In the genomic region with DNA sequence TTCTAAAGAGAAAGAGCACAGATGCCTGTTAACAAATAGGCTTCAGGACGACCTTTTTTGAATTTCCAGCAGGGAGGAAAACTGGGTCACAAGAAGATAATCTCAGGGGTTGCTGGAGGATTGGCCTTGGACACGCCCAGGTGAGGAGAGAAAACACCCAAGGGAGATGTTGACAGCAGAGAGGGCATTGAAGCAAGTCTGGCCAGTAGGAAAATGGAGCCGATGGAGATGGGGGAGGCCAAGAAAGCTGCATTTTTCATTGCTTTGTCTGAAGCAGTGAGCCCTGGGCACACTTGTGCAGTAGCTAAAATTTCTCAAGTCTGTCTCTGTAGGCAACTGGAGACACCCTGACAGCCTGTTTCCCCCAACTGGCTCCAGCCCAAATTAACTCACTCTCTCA, we compare ENCODE assay signal across 19 cellular contexts.
A peak's percentile ranks its signal among the peaks of the same experiment; 100 is the strongest.
DNase-seq lines count a peak whose midpoint lies in the region; ATAC-seq, FAIRE-seq and TF ChIP-seq lines count a peak whose summit lies in the region.
"Had no signal": no experiment of that assay in that cellular context is flagged by ENCODE, and none has a peak within 500 bp of the region (broad histone marks: within the 10 kb centered on the region; RNA-seq: fewer than 3 reads in every experiment).

No MANE protein-coding gene starts in this region.

- H3K79me1 ChIP-seq in mesendoderm (ENCODE audit: low read length) = no peaks in the 10 kb centered on the region

- H3K4me2 ChIP-seq in HepG2 (ENCODE audit: low read depth, low read length) (no peak overlapping the region), mesendoderm (ENCODE audit: low read length) (no peak overlapping the region)

- no peak overlapping the region for H3K23ac ChIP-seq in mesendoderm (ENCODE audit: low read length)

- no peak overlapping the region for H2BK15ac ChIP-seq in mesendoderm (replicated peaks; ENCODE audit: low read depth)

- no peak for TF ChIP-seq RAD21 in HepG2 (CRISPR knock-in tag; IDR thresholded peaks at IDR 0.05)

- no peak for FAIRE-seq in HepG2 (lab: Jason Lieb, UNC)
- FAIRE-seq: frontal cortex had no signal

- TF ChIP-seq EP300 in HepG2 (IDR thresholded peaks at IDR 0.05; ENCODE audit: low read depth in 2 of 2, low read length in 2 of 2) = no peak
- TF ChIP-seq EP300 in HepG2 (CRISPR knock-in tag; IDR thresholded peaks at IDR 0.05; ENCODE audit: borderline replicate concordance) = no peak

- H2AK5ac ChIP-seq in mesendoderm (ENCODE audit: low read length) = no peak overlapping the region

- H3K18ac ChIP-seq in mesendoderm (ENCODE audit: low read length) = peak overlapping the region; percentile 71

- H3K9me3 ChIP-seq in HepG2 (ENCODE audit: low read length) (no peaks in the 10 kb centered on the region), right lobe of liver (no peaks in the 10 kb centered on the region)
- H3K9me3 ChIP-seq: colonic mucosa had no signal

- H4K5ac ChIP-seq in mesendoderm (ENCODE audit: low read length) = no peak overlapping the region

- H3K27ac ChIP-seq in HepG2 (ENCODE audit: extremely low read length, insufficient read depth, low read length) (peak overlapping the region; percentile 39), right lobe of liver (no peak overlapping the region), mesendoderm (ENCODE audit: low read depth, low read length) (no peak overlapping the region)
- H3K27ac ChIP-seq: colonic mucosa had no signal

- no peak overlapping the region for H4K8ac ChIP-seq in mesendoderm (ENCODE audit: low read depth, low read length)

- H2BK120ac ChIP-seq in mesendoderm (ENCODE audit: low read depth, low read length) = no peak overlapping the region

- POLR2A ChIA-PET in HepG2 (lab: Yijun Ruan, JAX) = interaction anchor here (1.1 to 4.3 kb wide), 6 partner anchors 9 to 50 kb away, joined by 4 to 94 read pairs (median 4); no protein-coding TSS in a partner anchor

- DNase-seq in HepG2 (ENCODE audit: low spot score) (no peak), right lobe of liver (no peak), mesendoderm (no peak), type B pancreatic cell (ENCODE audit: extremely low spot score, unreplicated experiment) (no peak), NCI-H510A (lab: John Stamatoyannopoulos, UW) (no peak), inferior parietal cortex (ENCODE audit: extremely low spot score) (no peak)
- DNase-seq: activated CD8-positive, alpha-beta T cell treated with anti-CD3 and anti-CD28 coated beads for 36 hours; activated T-cell treated with anti-CD3 and anti-CD28 coated beads, Interleukin-2, amount 50 U/mL, for 48 hours; CD8-positive, alpha-beta T cell; colonic mucosa; EL; NCI-H1930; NCI-H446; SHP77 had no signal

- CTCF ChIA-PET in HepG2 (lab: Yijun Ruan, JAX; ENCODE audit: low intra/inter-chr PET ratio, low total read pairs) = no interaction called here

- no peak for TF ChIP-seq POLR2A in HepG2 (IDR thresholded peaks at IDR 0.05; ENCODE audit: insufficient read depth in 1 of 2, low read depth in 2 of 2, low read length in 2 of 2)
- no peak for TF ChIP-seq POLR2A in right lobe of liver (IDR thresholded peaks at IDR 0.05)

- peaks cover 78% of the 10 kb centered on the region for H3K4me1 ChIP-seq in HepG2 (ENCODE audit: insufficient read depth, low read length)
- H3K4me1 ChIP-seq in right lobe of liver = no peaks in the 10 kb centered on the region
- H3K4me1 ChIP-seq in mesendoderm (ENCODE audit: control insufficient read depth, low read depth, low read length) = peaks cover 9% of the 10 kb centered on the region
- H3K4me1 ChIP-seq: colonic mucosa had no signal

- no peaks in the 10 kb centered on the region for H4K20me1 ChIP-seq in HepG2 (ENCODE audit: insufficient read depth, low read length)

- TF ChIP-seq CTCF in HepG2 (CRISPR knock-in tag; IDR thresholded peaks at IDR 0.05) = no peak
- TF ChIP-seq CTCF in right lobe of liver (IDR thresholded peaks at IDR 0.05) = no peak
- TF ChIP-seq CTCF in type B pancreatic cell (conservative IDR thresholded peaks at IDR 0.05) = no peak

- WGBS in HepG2 (ENCODE audit: low lambda C conversion rate) = 85% methylated on average over 3 of the region's 3 CpGs
- WGBS in right lobe of liver (ENCODE audit: insufficient coverage, low coverage, low lambda C conversion rate, missing lambda C conversion rate) = 79% methylated on average over 2 of the region's 3 CpGs
- WGBS in mesendoderm (ENCODE audit: extremely low coverage, insufficient coverage, low lambda C conversion rate) = no CpG with 5 or more reads among the region's 3 CpGs

- ATAC-seq in HepG2 (no peak), right lobe of liver (no peak), SK-N-SH treated with all-trans-retinoic acid at 6 μM for 48 hours (peak; percentile 30; the same call in 2 of the 3 replicates), HG02885 (IDR thresholded peaks at IDR 0.05; ENCODE audit: poor library complexity, unreplicated experiment) (no peak)
- ATAC-seq: activated CD8-positive, alpha-beta T cell treated with anti-CD3 and anti-CD28 coated beads for 36 hours; CD8-positive, alpha-beta T cell had no signal

- no TSS peak for BruUV-seq in HepG2 (replicated peaks; lab: Mats Ljungman, UMichigan)

- no peak overlapping the region for H2AFZ ChIP-seq in HepG2 (ENCODE audit: low read length)

- H3K4me3 Mint-ChIP-seq in type B pancreatic cell = peak overlapping the region; percentile 5
- H3K4me3 Mint-ChIP-seq: activated CD8-positive, alpha-beta T cell treated with anti-CD3 and anti-CD28 coated beads for 36 hours; activated naive CD4-positive, alpha-beta T cell treated with anti-CD3 and anti-CD28 coated beads, Interleukin-2, amount 50 U/mL, for 24 hours; CD8-positive, alpha-beta T cell; neural crest cell had no signal

- H3K4me3 ChIP-seq in HepG2 (replicated peaks in 1 of 3; ENCODE audit: insufficient read depth in 1 of 3, low read depth in 2 of 3, low read length in 3 of 3) = no peak overlapping the region
- H3K4me3 ChIP-seq in right lobe of liver = no peak overlapping the region
- no peak overlapping the region for H3K4me3 ChIP-seq in mesendoderm (ENCODE audit: low read length)
- H3K4me3 ChIP-seq: colonic mucosa had no signal

- H3K27me3 ChIP-seq in HepG2 (ENCODE audit: control insufficient read depth in 1 of 2, insufficient read depth in 2 of 2, low read length in 2 of 2) (no peaks in the 10 kb centered on the region), right lobe of liver (no peaks in the 10 kb centered on the region), mesendoderm (ENCODE audit: insufficient read depth, low read length, poor library complexity) (no peaks in the 10 kb centered on the region)
- H3K27me3 ChIP-seq: colonic mucosa had no signal

- H3K9me3 Mint-ChIP-seq in type B pancreatic cell = no peaks in the 10 kb centered on the region
- H3K9me3 Mint-ChIP-seq: activated CD8-positive, alpha-beta T cell treated with anti-CD3 and anti-CD28 coated beads for 36 hours; activated naive CD4-positive, alpha-beta T cell treated with anti-CD3 and anti-CD28 coated beads, Interleukin-2, amount 50 U/mL, for 24 hours; CD8-positive, alpha-beta T cell; neural crest cell had no signal

- H3K36me3 Mint-ChIP-seq in type B pancreatic cell = no peaks in the 10 kb centered on the region
- H3K36me3 Mint-ChIP-seq: activated naive CD4-positive, alpha-beta T cell treated with anti-CD3 and anti-CD28 coated beads, Interleukin-2, amount 50 U/mL, for 24 hours; CD8-positive, alpha-beta T cell had no signal

- H3K9ac ChIP-seq in HepG2 (ENCODE audit: insufficient read depth, low read depth, low read length) = no peak overlapping the region
- H3K9ac ChIP-seq in mesendoderm (ENCODE audit: low read length) = no peak overlapping the region

- H3K79me2 ChIP-seq in HepG2 (ENCODE audit: insufficient read depth, low read length) (no peaks in the 10 kb centered on the region), mesendoderm (ENCODE audit: control insufficient read depth, insufficient read depth, low read length) (no peaks in the 10 kb centered on the region)

- peaks cover 32% of the 10 kb centered on the region for H3K4me1 Mint-ChIP-seq in type B pancreatic cell (ENCODE audit: unreplicated experiment)

- H3K27me3 Mint-ChIP-seq in type B pancreatic cell = no peaks in the 10 kb centered on the region
- H3K27me3 Mint-ChIP-seq: activated CD8-positive, alpha-beta T cell treated with anti-CD3 and anti-CD28 coated beads for 36 hours; activated naive CD4-positive, alpha-beta T cell treated with anti-CD3 and anti-CD28 coated beads, Interleukin-2, amount 50 U/mL, for 24 hours had no signal

- no peak overlapping the region for H2BK5ac ChIP-seq in mesendoderm (ENCODE audit: low read length)

- H3K27ac Mint-ChIP-seq in type B pancreatic cell = peak overlapping the region; percentile 41
- H3K27ac Mint-ChIP-seq: activated CD8-positive, alpha-beta T cell treated with anti-CD3 and anti-CD28 coated beads for 36 hours; activated naive CD4-positive, alpha-beta T cell treated with anti-CD3 and anti-CD28 coated beads, Interleukin-2, amount 50 U/mL, for 24 hours; CD8-positive, alpha-beta T cell had no signal

- intact Hi-C loops in HepG2 (cut with micrococcal nuclease; ENCODE audit: unreplicated experiment) = loop anchor here (5.0 kb wide), 1 partner anchor 37 kb away; no protein-coding TSS in a partner anchor
- intact Hi-C loops in right lobe of liver (cut with DNase I) = no loop called here

- H3K4ac ChIP-seq in mesendoderm (ENCODE audit: low read depth, low read length) = no peak overlapping the region

- H3K36me3 ChIP-seq in HepG2 (replicated peaks in 1 of 2; ENCODE audit: control insufficient read depth in 1 of 2, insufficient read depth in 2 of 2, low read length in 2 of 2) = no peaks in the 10 kb centered on the region
- H3K36me3 ChIP-seq in right lobe of liver = no peaks in the 10 kb centered on the region
- H3K36me3 ChIP-seq in mesendoderm (ENCODE audit: control insufficient read depth, insufficient read depth, low read length) = no peaks in the 10 kb centered on the region
- H3K36me3 ChIP-seq: colonic mucosa had no signal

- peak overlapping the region; percentile 56 for H3K56ac ChIP-seq in mesendoderm (ENCODE audit: low read length)

- in situ Hi-C loops in HepG2 (cut with HindIII; ENCODE audit: extremely low pct_ligation_motif_present, low pct_unique_long_range_greater_than_20kb) = loop anchor here (25.0 kb wide), 1 partner anchor 578 kb away; no protein-coding TSS in a partner anchor

TF ChIP-seq in HepG2, 621 proteins besides CTCF, POLR2A, EP300 and RAD21 (continues in another document):
- no peak for TF ChIP-seq NFIC (IDR thresholded peaks at IDR 0.05; ENCODE audit: low read length)

TF ChIP-seq in SK-N-SH treated with all-trans-retinoic acid at 6 μM for 48 hours, 23 proteins besides CTCF, POLR2A, EP300 and RAD21 (continues in another document):
- TF ChIP-seq ESRRG (CRISPR knock-in tag; IDR thresholded peaks at IDR 0.05) (no peak), PPARA (CRISPR knock-in tag; IDR thresholded peaks at IDR 0.05; ENCODE audit: borderline replicate concordance) (no peak)
